In genomic region chr7:69708857-69709256, GRCh38 we compare ENCODE assay signal across 1 cellular context.
TF ChIP-seq lines count a peak whose summit lies in the region.

No MANE protein-coding gene starts in this region.

TF ChIP-seq in GM23338, 12 proteins besides CTCF, POLR2A, EP300 and RAD21 (continued from another document):
- TF ChIP-seq, protein P1, sequence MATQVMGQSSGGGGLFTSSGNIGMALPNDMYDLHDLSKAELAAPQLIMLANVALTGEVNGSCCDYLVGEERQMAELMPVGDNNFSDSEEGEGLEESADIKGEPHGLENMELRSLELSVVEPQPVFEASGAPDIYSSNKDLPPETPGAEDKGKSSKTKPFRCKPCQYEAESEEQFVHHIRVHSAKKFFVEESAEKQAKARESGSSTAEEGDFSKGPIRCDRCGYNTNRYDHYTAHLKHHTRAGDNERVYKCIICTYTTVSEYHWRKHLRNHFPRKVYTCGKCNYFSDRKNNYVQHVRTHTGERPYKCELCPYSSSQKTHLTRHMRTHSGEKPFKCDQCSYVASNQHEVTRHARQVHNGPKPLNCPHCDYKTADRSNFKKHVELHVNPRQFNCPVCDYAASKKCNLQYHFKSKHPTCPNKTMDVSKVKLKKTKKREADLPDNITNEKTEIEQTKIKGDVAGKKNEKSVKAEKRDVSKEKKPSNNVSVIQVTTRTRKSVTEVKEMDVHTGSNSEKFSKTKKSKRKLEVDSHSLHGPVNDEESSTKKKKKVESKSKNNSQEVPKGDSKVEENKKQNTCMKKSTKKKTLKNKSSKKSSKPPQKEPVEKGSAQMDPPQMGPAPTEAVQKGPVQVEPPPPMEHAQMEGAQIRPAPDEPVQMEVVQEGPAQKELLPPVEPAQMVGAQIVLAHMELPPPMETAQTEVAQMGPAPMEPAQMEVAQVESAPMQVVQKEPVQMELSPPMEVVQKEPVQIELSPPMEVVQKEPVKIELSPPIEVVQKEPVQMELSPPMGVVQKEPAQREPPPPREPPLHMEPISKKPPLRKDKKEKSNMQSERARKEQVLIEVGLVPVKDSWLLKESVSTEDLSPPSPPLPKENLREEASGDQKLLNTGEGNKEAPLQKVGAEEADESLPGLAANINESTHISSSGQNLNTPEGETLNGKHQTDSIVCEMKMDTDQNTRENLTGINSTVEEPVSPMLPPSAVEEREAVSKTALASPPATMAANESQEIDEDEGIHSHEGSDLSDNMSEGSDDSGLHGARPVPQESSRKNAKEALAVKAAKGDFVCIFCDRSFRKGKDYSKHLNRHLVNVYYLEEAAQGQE (IDR thresholded peaks at IDR 0.05; ENCODE audit: unreplicated experiment) = no peak
- TF ChIP-seq ZNF331 (CRISPR knock-in tag; IDR thresholded peaks at IDR 0.05; ENCODE audit: low read depth) = no peak
- no peak for TF ChIP-seq JUNB (IDR thresholded peaks at IDR 0.05; ENCODE audit: unreplicated experiment)
- TF ChIP-seq CREB1 (CRISPR knock-in tag; IDR thresholded peaks at IDR 0.05; ENCODE audit: low read depth) = no peak
